Comparison of ENCODE assay signal across 12 cellular contexts in the genomic region with DNA sequence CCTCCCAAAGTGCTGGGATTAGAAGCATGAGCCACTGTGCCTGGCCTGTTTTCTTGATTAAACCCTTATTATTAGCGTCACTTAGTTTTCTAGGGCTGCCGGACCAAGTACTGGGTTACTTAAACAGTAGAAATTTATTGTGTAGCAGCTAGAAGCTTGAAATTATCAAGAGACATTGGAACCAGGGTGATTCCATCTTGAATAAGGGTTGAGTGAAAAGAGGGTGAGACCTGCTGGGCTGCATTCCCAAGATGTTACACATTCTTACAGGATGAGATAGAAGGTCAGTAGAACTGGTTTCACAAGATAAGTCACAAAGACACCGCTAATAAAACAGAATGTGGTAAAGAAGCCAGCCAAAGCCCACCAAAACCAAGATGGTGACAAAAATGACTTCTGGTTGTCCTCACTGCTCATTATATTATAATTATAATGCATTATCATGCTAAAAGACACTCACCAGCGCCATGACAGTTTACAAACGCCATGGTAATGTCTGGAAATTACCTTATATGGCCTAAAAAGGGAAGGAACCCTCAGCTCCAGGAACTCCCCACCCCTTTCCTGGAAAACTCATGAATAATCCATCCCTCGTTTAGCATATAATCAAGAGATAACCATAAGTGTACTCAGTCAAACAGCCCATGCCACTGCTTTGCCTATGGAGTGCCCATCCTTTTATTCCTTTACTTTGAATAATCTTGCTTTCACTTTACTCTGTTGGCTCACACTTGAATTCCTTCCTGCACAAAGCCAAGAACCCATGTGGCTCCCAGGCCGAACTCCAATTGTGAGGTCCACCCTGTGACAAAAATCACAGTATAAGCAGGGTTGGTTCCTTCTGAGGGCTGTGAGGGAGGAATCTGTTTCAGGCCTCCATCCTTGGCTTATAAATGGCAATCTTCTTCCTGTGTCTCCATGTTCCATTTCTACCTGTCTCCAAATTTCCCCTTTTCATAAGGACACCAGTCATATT. TPM values are rescaled to one million over a fixed set of nuclear protein-coding genes. Genes with fewer than 3 reads are reported as not detected.
DNase-seq lines count a peak whose midpoint lies in the region; ATAC-seq, FAIRE-seq and TF ChIP-seq lines count a peak whose summit lies in the region.
"Had no signal": no experiment of that assay in that cellular context is flagged by ENCODE, and none has a peak within 500 bp of the region (broad histone marks: within the 10 kb centered on the region; RNA-seq: fewer than 3 reads in every experiment).

No MANE protein-coding gene starts in this region.

- POLR2A ChIA-PET in activated CD8-positive, alpha-beta T cell treated with anti-CD3 and anti-CD28 coated beads for 36 hours (lab: Charles Lee): interaction anchor here (0.8 kb wide), 1 partner anchor 121 kb away, joined by 3 read pairs; no protein-coding TSS in a partner anchor

- no peak overlapping the region for H3K4me3 Mint-ChIP-seq in activated CD8-positive, alpha-beta T cell treated with anti-CD3 and anti-CD28 coated beads for 36 hours
- H3K4me3 Mint-ChIP-seq: activated naive CD8-positive, alpha-beta T cell had no signal

- H3K36me3 ChIP-seq in breast epithelium: no peaks in the 10 kb centered on the region

- FAIRE-seq in urothelium cell line (lab: Jason Lieb, UNC): peak; percentile 50

- TF ChIP-seq POLR2A in breast epithelium (IDR thresholded peaks at IDR 0.05): no peak

- no peaks in the 10 kb centered on the region for H3K4me1 ChIP-seq in breast epithelium

- peak overlapping the region; percentile 9 to 57 for H3K27ac ChIP-seq in breast epithelium
- H3K27ac ChIP-seq: 22Rv1 had no signal

- CTCF ChIA-PET in activated CD8-positive, alpha-beta T cell treated with anti-CD3 and anti-CD28 coated beads for 36 hours (lab: Charles Lee): no interaction called here

- H3K27me3 Mint-ChIP-seq in activated CD8-positive, alpha-beta T cell treated with anti-CD3 and anti-CD28 coated beads for 36 hours: peaks cover 12% of the 10 kb centered on the region

- H3K27ac Mint-ChIP-seq in activated CD8-positive, alpha-beta T cell treated with anti-CD3 and anti-CD28 coated beads for 36 hours: no peak overlapping the region
- H3K27ac Mint-ChIP-seq: activated naive CD8-positive, alpha-beta T cell had no signal

- no peaks in the 10 kb centered on the region for H3K4me1 Mint-ChIP-seq in activated CD8-positive, alpha-beta T cell treated with anti-CD3 and anti-CD28 coated beads for 36 hours (ENCODE audit: low read depth)

- H3K36me3 Mint-ChIP-seq in activated CD8-positive, alpha-beta T cell treated with anti-CD3 and anti-CD28 coated beads for 36 hours (ENCODE audit: low read depth): no peaks in the 10 kb centered on the region
- H3K36me3 Mint-ChIP-seq: activated naive CD8-positive, alpha-beta T cell had no signal

- intact Hi-C loops in breast epithelium (cut with DNase I; ENCODE audit: low total_unique reads): no loop called here
- intact Hi-C loops in activated CD8-positive, alpha-beta T cell treated with anti-CD3 and anti-CD28 coated beads for 36 hours (cut with micrococcal nuclease): no loop called here

- no peaks in the 10 kb centered on the region for H3K9me3 ChIP-seq in breast epithelium

- no peaks in the 10 kb centered on the region for H3K9me3 Mint-ChIP-seq in activated CD8-positive, alpha-beta T cell treated with anti-CD3 and anti-CD28 coated beads for 36 hours

- no peak overlapping the region for H3K4me3 ChIP-seq in breast epithelium

- ATAC-seq in activated CD8-positive, alpha-beta T cell treated with anti-CD3 and anti-CD28 coated beads for 36 hours: no peak

- peak; percentile 20 for DNase-seq in DMS53 (lab: John Stamatoyannopoulos, UW)
- no peak for DNase-seq in DMS53 treated with DMSO at 0.1 percent for 48 hours (lab: John Stamatoyannopoulos, UW; ENCODE audit: unreplicated experiment)
- DNase-seq in breast epithelium (ENCODE audit: low spot score in 2 of 2): peak in 1 of 2 donors; percentile 64
- peak; percentile 76 for DNase-seq in iris pigment epithelial cell (ENCODE audit: low read depth)
- peak; percentile 65 for DNase-seq in urothelium cell line (ENCODE audit: low spot score)
- DNase-seq in NCI-H1092 (lab: John Stamatoyannopoulos, UW): no peak
- DNase-seq in activated CD8-positive, alpha-beta T cell treated with anti-CD3 and anti-CD28 coated beads for 36 hours: no peak
- no peak for DNase-seq in T1000 (lab: John Stamatoyannopoulos, UW)
- DNase-seq: activated CD4-positive, CD25-positive, alpha-beta regulatory T cell treated with anti-CD3 and anti-CD28 coated beads, Interleukin-2, amount 50 U/mL, for 72 hours; MM.1S had no signal

- H3K27me3 ChIP-seq in breast epithelium: no peaks in the 10 kb centered on the region

- TF ChIP-seq CTCF in breast epithelium (IDR thresholded peaks at IDR 0.05): no peak
- no peak for TF ChIP-seq CTCF in activated CD8-positive, alpha-beta T cell treated with anti-CD3 and anti-CD28 coated beads for 36 hours (IDR thresholded peaks at IDR 0.05)

RNA-seq across cellular contexts. Expression of a gene that starts 18.9 kb away (rescaled TPM):
- total RNA-seq in breast epithelium: 1,000 to 10,000 TPM in 1 of 3 donors, 100 to 1,000 TPM in 2; 225 to 1,263 (median 355) TPM
- total RNA-seq in activated CD8-positive, alpha-beta T cell treated with anti-CD3 and anti-CD28 coated beads for 36 hours: 1 to 10 TPM; 1.0 to 2.9 TPM

Comparison
In these comparisons a context has a peak if more than half of its experiments do, and no peak if none do; other contexts are left out.
1. DNase-seq: peak in DMS53 (single experiment), iris pigment epithelial cell (single experiment) and urothelium cell line (single experiment); none in DMS53 treated with DMSO at 0.1 percent for 48 hours (single experiment), NCI-H1092 (single experiment), activated CD8-positive, alpha-beta T cell treated with anti-CD3 and anti-CD28 coated beads for 36 hours (single experiment) and T1000 (single experiment).
2. RNA of a gene that starts 18.9 kb away (total RNA-seq): 225 to 1,263 TPM in breast epithelium; 1.0 to 2.9 TPM in activated CD8-positive, alpha-beta T cell treated with anti-CD3 and anti-CD28 coated beads for 36 hours; every median in the first group is over 10 times any median in the second.